8 cellular contexts compared by ENCODE assay signal in the genomic region with DNA sequence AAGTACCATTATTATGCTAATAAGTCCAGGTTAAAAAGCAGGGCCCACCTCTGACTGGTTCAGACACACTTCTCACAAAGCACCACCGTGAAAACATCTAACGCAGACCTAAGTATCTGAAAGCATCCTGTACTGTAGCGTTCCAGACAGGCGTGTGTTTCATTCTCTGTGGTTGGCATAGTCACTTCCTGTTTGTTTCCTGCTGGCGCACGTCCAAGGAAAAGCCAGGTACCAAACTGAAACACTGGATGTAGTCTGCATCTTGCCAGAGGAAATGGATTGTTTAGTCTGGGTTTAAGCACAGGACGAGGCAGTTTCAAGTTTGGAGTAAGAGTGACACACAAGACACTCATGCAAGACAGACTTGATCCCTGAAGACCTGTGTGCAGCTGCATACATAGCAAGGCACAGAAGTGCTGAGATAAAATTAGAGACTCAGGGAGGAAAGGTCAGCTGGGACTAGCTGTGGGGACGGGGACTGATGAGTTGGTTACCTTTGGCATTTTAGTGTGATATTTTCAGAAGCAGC. TPM values are rescaled to one million over a fixed set of nuclear protein-coding genes. Genes with fewer than 3 reads are reported as not detected.
DNase-seq lines count a peak whose midpoint lies in the region; ATAC-seq lines count a peak whose summit lies in the region.

No MANE protein-coding gene starts in this region.

- CTCF ChIA-PET in activated naive CD4-positive, alpha-beta T cell treated with anti-CD3 and anti-CD28 coated beads for 36 hours (lab: Charles Lee), result interaction anchor here (0.6 to 1.5 kb wide), 4 partner anchors 17 to 37 kb away, joined by 3 to 7 read pairs (median 4); no protein-coding TSS in a partner anchor

- no peaks in the 10 kb centered on the region for H3K9me3 ChIP-seq in SJSA1 (replicated peaks)

- peaks cover 52% of the 10 kb centered on the region for H3K4me1 Mint-ChIP-seq in activated naive CD4-positive, alpha-beta T cell treated with anti-CD3 and anti-CD28 coated beads for 36 hours (ENCODE audit: low read depth)
- peaks cover 44 to 54% of the 10 kb centered on the region in 2 donors for H3K4me1 Mint-ChIP-seq in immature natural killer cell

- ATAC-seq in GM18909 (IDR thresholded peaks at IDR 0.05; ENCODE audit: poor library complexity, unreplicated experiment), result peak; percentile 82
- no peak for ATAC-seq in GM21528 (IDR thresholded peaks at IDR 0.05; ENCODE audit: low FRiP score, unreplicated experiment)

- peak overlapping the region; percentile 85 for H3K27ac Mint-ChIP-seq in activated naive CD4-positive, alpha-beta T cell treated with anti-CD3 and anti-CD28 coated beads for 36 hours
- H3K27ac Mint-ChIP-seq in immature natural killer cell, result peak overlapping the region; percentile 85 to 98 (median 94)

- no peaks in the 10 kb centered on the region for H3K27me3 Mint-ChIP-seq in activated naive CD4-positive, alpha-beta T cell treated with anti-CD3 and anti-CD28 coated beads for 36 hours (ENCODE audit: low read depth)
- H3K27me3 Mint-ChIP-seq in immature natural killer cell (ENCODE audit: low read depth in 3 of 3), result no peaks in the 10 kb centered on the region

- DNase-seq in HS-5 (ENCODE audit: low read depth) (peak; percentile 60), SJSA1 (ENCODE audit: low read depth in 1 of 2, low spot score in 2 of 2) (peak; percentile 86 to 96), immature natural killer cell (peak; percentile 53 to 71 (median 67)), cortex of kidney (lab: John Stamatoyannopoulos, UW) (no peak)
- peak; percentile 88 for DNase-seq in activated naive CD4-positive, alpha-beta T cell treated with anti-CD3 and anti-CD28 coated beads for 36 hours
- peak; percentile 26 for DNase-seq in stimulated activated CD8-positive, alpha-beta memory T cell treated with anti-CD3 and anti-CD28 coated beads, Interleukin-12 subunit alpha, Interleukin-12 subunit beta, amount 100 ng/mL, for 24 hours (ENCODE audit: extremely low read depth)

- H3K9me3 Mint-ChIP-seq in activated naive CD4-positive, alpha-beta T cell treated with anti-CD3 and anti-CD28 coated beads for 36 hours, result peaks cover 9% of the 10 kb centered on the region
- H3K9me3 Mint-ChIP-seq in immature natural killer cell, result no peaks in the 10 kb centered on the region

- intact Hi-C loops in activated naive CD4-positive, alpha-beta T cell treated with anti-CD3 and anti-CD28 coated beads for 36 hours (cut with micrococcal nuclease), result loop anchor here (5.0 kb wide), 1 partner anchor 477 kb away; the partner anchor contains the start of gene TMEM140

- H3K4me3 Mint-ChIP-seq in activated naive CD4-positive, alpha-beta T cell treated with anti-CD3 and anti-CD28 coated beads for 36 hours, result peak overlapping the region; percentile 65
- H3K4me3 Mint-ChIP-seq in immature natural killer cell, result peak overlapping the region; percentile 37 to 74 (median 61)

- peaks cover 20% of the 10 kb centered on the region for H3K36me3 Mint-ChIP-seq in activated naive CD4-positive, alpha-beta T cell treated with anti-CD3 and anti-CD28 coated beads for 36 hours (ENCODE audit: low read depth)
- H3K36me3 Mint-ChIP-seq in immature natural killer cell, result peaks cover 13 to 25% (median 18%) of the 10 kb centered on the region in 3 donors

- H3K4me3 ChIP-seq in SJSA1, result no peak overlapping the region

- peaks cover 34% of the 10 kb centered on the region for H3K4me1 ChIP-seq in SJSA1 (replicated peaks)

- H3K36me3 ChIP-seq in SJSA1, result peaks cover 18% of the 10 kb centered on the region

- H3K27me3 ChIP-seq in SJSA1 (replicated peaks), result no peaks in the 10 kb centered on the region

- peak overlapping the region; percentile 41 for H3K27ac ChIP-seq in SJSA1

RNA-seq across cellular contexts. Expression of gene BPGM, which starts 23.3 kb away (rescaled TPM):
- 43.7 and 45.4 TPM in 2 replicates for total RNA-seq in SJSA1 (2014; rRNA removed; shearing (Covaris generic))
- total RNA-seq in activated naive CD4-positive, alpha-beta T cell treated with anti-CD3 and anti-CD28 coated beads for 36 hours, result 10 to 100 TPM; 13.9 to 14.2 TPM
- polyA plus RNA-seq in immature natural killer cell, result 10 to 100 TPM; 58.3 to 71.3 (median 59.5) TPM
